Comparison of ENCODE assay signal across 8 cellular contexts in the genomic region with DNA sequence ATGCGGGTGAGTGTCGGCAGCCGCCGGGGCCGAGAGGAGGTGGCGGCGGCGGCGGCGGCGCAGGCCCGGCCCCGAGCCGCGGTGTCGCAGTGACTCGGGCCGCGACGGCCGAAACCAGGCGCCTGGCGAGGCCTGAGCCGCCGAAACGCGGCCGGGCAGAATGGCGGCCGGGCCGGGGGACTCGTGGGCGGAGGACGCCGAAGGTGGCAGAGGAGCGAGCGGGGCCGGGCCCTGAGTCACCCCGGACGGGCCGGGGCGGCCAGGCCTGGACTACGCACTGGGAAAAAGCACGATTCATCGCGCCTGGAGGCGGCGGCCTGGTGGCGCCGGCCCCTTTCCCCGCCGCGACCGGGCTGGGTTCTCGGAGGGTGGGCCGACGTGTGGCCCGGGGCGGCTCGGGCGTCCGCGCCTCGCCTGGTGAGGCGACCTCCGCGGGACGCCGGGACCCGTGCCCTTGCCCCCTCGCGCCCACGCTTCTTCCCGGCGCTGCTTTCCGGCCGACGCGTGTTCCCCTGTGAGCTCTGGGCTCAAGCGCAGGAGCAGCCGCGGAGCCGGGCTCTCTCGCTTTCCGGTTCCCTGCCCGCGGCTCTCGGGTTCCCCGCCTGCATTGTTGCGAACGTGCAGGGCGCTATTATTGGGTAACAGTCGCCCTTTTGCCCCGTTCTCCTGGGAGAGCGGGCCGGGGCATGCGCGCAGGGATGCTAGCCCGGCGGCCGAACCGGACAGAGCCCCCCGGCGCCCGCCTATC. TPM values are rescaled to one million over a fixed set of nuclear protein-coding genes. Genes with fewer than 3 reads are reported as not detected.
DNase-seq lines count a peak whose midpoint lies in the region; ATAC-seq, FAIRE-seq and TF ChIP-seq lines count a peak whose summit lies in the region.

No MANE protein-coding gene starts in this region.

- H3K9me3 Mint-ChIP-seq in dendritic cell treated with granulocyte-macrophage colony-stimulating factor and Interleukin-4, amounts not matched to agents 40 ng/mL and 50 ng/mL, for 4 days, result no peaks in the 10 kb centered on the region

- TF ChIP-seq CTCF in lower lobe of right lung (IDR thresholded peaks at IDR 0.05), result no peak

- DNase-seq in GM12891 (ENCODE audit: insufficient read length, low spot score), result peak; percentile 37
- DNase-seq in Jurkat, Clone E6-1 (ENCODE audit: low read depth, low spot score), result no peak
- DNase-seq in activated CD4-positive, CD25-positive, alpha-beta regulatory T cell treated with anti-CD3 and anti-CD28 coated beads, Interleukin-2, amount 50 U/mL, for 72 hours, result peak; percentile 83
- peak; percentile 82 for DNase-seq in lower lobe of right lung
- peak; percentile 31 for DNase-seq in stimulated activated CD8-positive, alpha-beta memory T cell treated with anti-CD3 and anti-CD28 coated beads, Interleukin-12 subunit alpha, Interleukin-12 subunit beta, amount 100 ng/mL, for 4 hours (ENCODE audit: low read depth)
- DNase-seq in COLO829 (ENCODE audit: low spot score), result no peak

- peak; percentile 38 for ATAC-seq in GM21723 (IDR thresholded peaks at IDR 0.05; ENCODE audit: unreplicated experiment)
- peak; percentile 61 to 71 for ATAC-seq in lower lobe of right lung

- H3K4me1 Mint-ChIP-seq in dendritic cell treated with granulocyte-macrophage colony-stimulating factor and Interleukin-4, amounts not matched to agents 40 ng/mL and 50 ng/mL, for 4 days (ENCODE audit: low read depth), result peaks cover 50% of the 10 kb centered on the region

- no peaks in the 10 kb centered on the region for H3K9me3 ChIP-seq in lower lobe of right lung

- H3K4me1 ChIP-seq in lower lobe of right lung, result peaks cover 43% of the 10 kb centered on the region

- H3K27ac ChIP-seq in lower lobe of right lung, result peak overlapping the region; percentile 98

- intact Hi-C loops in dendritic cell treated with granulocyte-macrophage colony-stimulating factor and Interleukin-4, amounts not matched to agents 40 ng/mL and 50 ng/mL, for 4 days (cut with micrococcal nuclease), result loop anchor here (5.0 to 10.0 kb wide), 2 partner anchors 122 to 266 kb away; no protein-coding TSS in a partner anchor
- intact Hi-C loops in lower lobe of right lung (cut with DNase I), result no loop called here

- H3K27me3 Mint-ChIP-seq in dendritic cell treated with granulocyte-macrophage colony-stimulating factor and Interleukin-4, amounts not matched to agents 40 ng/mL and 50 ng/mL, for 4 days, result no peaks in the 10 kb centered on the region

- FAIRE-seq in GM12891 (lab: Jason Lieb, UNC), result peak; percentile 31

- peak overlapping the region; percentile 91 for H3K4me3 Mint-ChIP-seq in dendritic cell treated with granulocyte-macrophage colony-stimulating factor and Interleukin-4, amounts not matched to agents 40 ng/mL and 50 ng/mL, for 4 days

- H3K27ac Mint-ChIP-seq in dendritic cell treated with granulocyte-macrophage colony-stimulating factor and Interleukin-4, amounts not matched to agents 40 ng/mL and 50 ng/mL, for 4 days, result peak overlapping the region; percentile 82

- H3K36me3 ChIP-seq in lower lobe of right lung, result no peaks in the 10 kb centered on the region

- 0 out of 2 replicates have a peak, but pooled peaks have one; percentile 24 for TF ChIP-seq POLR2A in GM12891 (IDR thresholded peaks at IDR 0.05; ENCODE audit: low read depth, low read length)

- H3K27me3 ChIP-seq in lower lobe of right lung (ENCODE audit: low read depth), result no peaks in the 10 kb centered on the region

- peak overlapping the region; percentile 74 for H3K4me3 ChIP-seq in Jurkat, Clone E6-1 (ENCODE audit: low read length)
- H3K4me3 ChIP-seq in lower lobe of right lung, result peak overlapping the region; percentile 92

- H3K36me3 Mint-ChIP-seq in dendritic cell treated with granulocyte-macrophage colony-stimulating factor and Interleukin-4, amounts not matched to agents 40 ng/mL and 50 ng/mL, for 4 days (ENCODE audit: low read depth), result peaks cover 16% of the 10 kb centered on the region

TF ChIP-seq in GM12891, 5 proteins besides CTCF, POLR2A, EP300 and RAD21:
- no peak; the same call in none of the 2 replicates for TF ChIP-seq POLR2AphosphoS5 (IDR thresholded peaks at IDR 0.05; ENCODE audit: low read depth, low read length)
- no peak for TF ChIP-seq POU2F2 (IDR thresholded peaks at IDR 0.05; ENCODE audit: low read depth, low read length)
- TF ChIP-seq PAX5 (IDR thresholded peaks at IDR 0.05; ENCODE audit: insufficient read depth, low read length, severe bottlenecking), result peak; percentile 69
- no peak for TF ChIP-seq SPI1 (IDR thresholded peaks at IDR 0.05; ENCODE audit: low read depth, low read length)
- TF ChIP-seq TAF1 (IDR thresholded peaks at IDR 0.05; ENCODE audit: low read depth, low read length), result 0 out of 2 replicates have a peak, but pooled peaks have one; percentile 27
TF ChIP-seq in GM12891: peak in this region for 2.

RNA-seq across cellular contexts. Expression of gene CUL1, which starts 0.5 kb away (rescaled TPM):
- 30.8 TPM for polyA plus RNA-seq in GM12891 (2012; ENCODE audit: low read depth, missing spikeins)
- 36.1 TPM for polyA plus RNA-seq in Jurkat, Clone E6-1 (2012; ENCODE audit: insufficient read depth, insufficient read length)
- total RNA-seq in lower lobe of right lung, result 47.5 TPM

Comparison
In these comparisons a context has a peak if more than half of its experiments do, and no peak if none do; other contexts are left out.
1. DNase-seq: peak in GM12891 (single experiment), activated CD4-positive, CD25-positive, alpha-beta regulatory T cell treated with anti-CD3 and anti-CD28 coated beads, Interleukin-2, amount 50 U/mL, for 72 hours (single experiment), lower lobe of right lung (single experiment) and stimulated activated CD8-positive, alpha-beta memory T cell treated with anti-CD3 and anti-CD28 coated beads, Interleukin-12 subunit alpha, Interleukin-12 subunit beta, amount 100 ng/mL, for 4 hours (single experiment); none in Jurkat, Clone E6-1 (single experiment) and COLO829 (single experiment).